ENCODE assay signal across 8 cellular contexts in the genomic region with DNA sequence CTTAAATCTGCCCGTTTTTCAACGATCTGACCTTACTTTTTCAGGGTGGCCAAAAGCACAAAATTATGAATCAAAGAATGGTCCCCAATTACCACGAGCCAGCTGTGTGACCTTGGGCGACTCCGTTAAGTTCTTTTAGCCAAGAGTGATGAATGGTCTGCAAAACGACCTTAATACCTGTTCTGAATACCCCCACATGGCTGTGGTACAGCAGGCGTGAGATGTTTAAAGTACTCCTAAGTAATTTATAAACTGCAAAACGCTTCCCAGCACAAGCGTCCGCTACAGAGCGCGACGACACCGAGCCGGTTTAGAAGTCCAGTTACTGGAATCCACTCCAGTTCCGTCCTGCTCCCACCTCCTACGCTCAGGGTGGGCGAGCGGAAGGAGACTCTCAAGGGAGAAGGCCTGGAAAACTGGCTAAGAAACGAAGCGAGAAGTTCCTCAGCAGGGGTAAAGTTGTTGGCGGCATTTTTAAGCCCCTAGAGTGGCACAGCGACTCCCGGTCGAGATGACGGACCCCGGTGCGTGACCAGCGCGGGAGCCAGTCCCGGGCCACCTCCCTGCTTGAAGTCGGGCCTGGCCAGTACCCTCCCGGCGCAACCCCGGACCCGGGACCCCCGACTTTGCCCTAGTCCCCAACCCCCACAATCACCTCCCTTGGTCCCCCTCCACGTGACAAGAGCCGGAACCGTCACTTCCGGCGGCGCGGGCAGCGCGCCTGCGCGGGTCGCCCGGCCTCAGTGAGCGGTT. TPM values are rescaled to one million over a fixed set of nuclear protein-coding genes. Genes with fewer than 3 reads are reported as not detected.
DNase-seq lines count a peak whose midpoint lies in the region; ATAC-seq and TF ChIP-seq lines count a peak whose summit lies in the region.

No MANE protein-coding gene starts in this region.

- no peak for TF ChIP-seq CTCF in AG04450 (IDR thresholded peaks at IDR 0.05; ENCODE audit: low read depth, low read length)

- POLR2A ChIA-PET in AG04450 (lab: Yijun Ruan, JAX), result interaction anchor here (0.9 kb wide), 1 partner anchor 114 kb away, joined by 8 read pairs; no protein-coding TSS in a partner anchor

- H3K9me3 ChIP-seq in AG04450 (ENCODE audit: control insufficient read depth, insufficient read depth, low read length), result no peaks in the 10 kb centered on the region

- CTCF ChIA-PET in AG04450 (lab: Charles Lee), result interaction anchor here (0.7 kb wide), 1 partner anchor 158 kb away, joined by 3 read pairs; no protein-coding TSS in a partner anchor

- peak overlapping the region; percentile 83 for H3K4me3 ChIP-seq in AG04450 (ENCODE audit: low read depth, low read length)

- intact Hi-C loops in left colon (cut with DNase I, micrococcal nuclease), result loop anchor here in 1 of 2 donors (5.0 kb wide), 1 partner anchor 128 kb away; no protein-coding TSS in a partner anchor

- ATAC-seq in GM18520 (IDR thresholded peaks at IDR 0.05; ENCODE audit: unreplicated experiment) (peak; percentile 53), HG03066 (IDR thresholded peaks at IDR 0.05; ENCODE audit: low read depth, unreplicated experiment) (peak; percentile 54), left colon (peak; percentile 83)

- H3K27ac ChIP-seq in AG04450 (ENCODE audit: low read depth, low read length) (peak overlapping the region; percentile 99), cingulate gyrus (ENCODE audit: low read depth, low read length) (peak overlapping the region; percentile 99)

- no peaks in the 10 kb centered on the region for H3K27me3 ChIP-seq in AG04450 (ENCODE audit: control insufficient read depth, insufficient read depth, low read length)

- DNase-seq in AG04450 (ENCODE audit: low read depth, low spot score) (no peak), NCI-H345 treated with DMSO at 0.1 percent for 48 hours (lab: John Stamatoyannopoulos, UW; ENCODE audit: unreplicated experiment) (peak; percentile 55), left colon (peak; percentile 86 to 88)
- peak; percentile 87 for DNase-seq in activated CD4-positive, alpha-beta T cell treated with anti-CD3 and anti-CD28 coated beads for 48 hours
- peak; percentile 81 for DNase-seq in stimulated activated CD4-positive, alpha-beta T cell treated with anti-CD3 and anti-CD28 coated beads, Interleukin-1b, Interleukin-23, amount 100 ng/mL, for 4 hours (ENCODE audit: low read depth in 2 of 2)

RNA-seq across cellular contexts. Expression of a gene that starts 0.7 kb away (rescaled TPM):
- polyA plus RNA-seq in AG04450 (2011; rRNA removed), result 31.8 and 36.5 TPM in 2 replicates
- polyA minus RNA-seq in AG04450 (2011; rRNA and poly(A)+ RNA removed), result 33.9 and 62.4 TPM in 2 replicates
- 10 to 100 TPM; 56.9 to 63.1 TPM for total RNA-seq in left colon
